ENCODE assay signal across 29 cellular contexts in the genomic region with DNA sequence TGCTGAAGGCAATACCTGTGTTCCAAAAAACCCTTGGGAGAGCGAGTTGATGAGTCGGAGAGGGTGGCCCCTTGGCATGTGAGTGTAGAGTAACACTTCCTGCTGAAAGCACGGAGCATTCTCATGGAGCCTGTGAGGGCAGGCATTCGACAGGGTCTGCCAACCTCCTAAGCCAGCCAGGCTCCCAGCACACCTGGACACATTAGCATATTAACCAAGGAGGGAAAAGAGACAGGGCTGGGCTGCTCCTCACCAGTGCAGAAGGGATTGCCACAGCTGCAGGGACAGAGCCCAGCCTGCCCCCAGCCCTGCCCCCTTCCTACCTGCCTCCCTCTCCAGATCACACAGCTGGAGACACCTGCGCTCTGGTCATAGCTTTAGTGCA. TPM values are rescaled to one million over a fixed set of nuclear protein-coding genes. Genes with fewer than 3 reads are reported as not detected.
DNase-seq lines count a peak whose midpoint lies in the region; ATAC-seq and TF ChIP-seq lines count a peak whose summit lies in the region.
"Had no signal": no experiment of that assay in that cellular context is flagged by ENCODE, and none has a peak within 500 bp of the region (broad histone marks: within the 10 kb centered on the region; RNA-seq: fewer than 3 reads in every experiment).

No MANE protein-coding gene starts in this region.

- no peaks in the 10 kb centered on the region for H3K9me2 ChIP-seq in hepatocyte (replicated peaks; ENCODE audit: insufficient read depth)

- WGBS in hepatocyte (ENCODE audit: low lambda C conversion rate, missing lambda C conversion rate): 81% methylated on average over 5 of the region's 5 CpGs

- no peaks in the 10 kb centered on the region for H3K9me3 ChIP-seq in hepatocyte (ENCODE audit: low read depth)
- H3K9me3 ChIP-seq: ovary had no signal

- peak overlapping the region; percentile 4 for H3K27ac Mint-ChIP-seq in activated naive CD8-positive, alpha-beta T cell
- no peak overlapping the region for H3K27ac Mint-ChIP-seq in activated naive CD8-positive, alpha-beta T cell treated with anti-CD3 and anti-CD28 coated beads, Interleukin-2, amount 50 U/mL, for 24 hours
- H3K27ac Mint-ChIP-seq: activated CD8-positive, alpha-beta T cell treated with anti-CD3 and anti-CD28 coated beads for 36 hours had no signal

- peaks cover 8% of the 10 kb centered on the region for H3K9me3 Mint-ChIP-seq in activated naive CD8-positive, alpha-beta T cell (ENCODE audit: low read depth)
- peaks cover 15% of the 10 kb centered on the region for H3K9me3 Mint-ChIP-seq in activated naive CD8-positive, alpha-beta T cell treated with anti-CD3 and anti-CD28 coated beads, Interleukin-2, amount 50 U/mL, for 24 hours

- no peaks in the 10 kb centered on the region for H3K36me3 ChIP-seq in hepatocyte (replicated peaks; ENCODE audit: insufficient read depth, low read depth)
- H3K36me3 ChIP-seq: ovary, right atrium auricular region had no signal

- H3K27ac ChIP-seq in temporal lobe (ENCODE audit: low read depth, low read length) (peak overlapping the region; percentile 96), hepatocyte (no peak overlapping the region)
- H3K27ac ChIP-seq: ovary, right atrium auricular region had no signal

- peaks cover 2% of the 10 kb centered on the region for H3K36me3 Mint-ChIP-seq in activated naive CD8-positive, alpha-beta T cell
- H3K36me3 Mint-ChIP-seq in activated naive CD8-positive, alpha-beta T cell treated with anti-CD3 and anti-CD28 coated beads, Interleukin-2, amount 50 U/mL, for 24 hours (ENCODE audit: low read depth): peaks cover 8% of the 10 kb centered on the region

- no peaks in the 10 kb centered on the region for H3K27me3 ChIP-seq in hepatocyte
- H3K27me3 ChIP-seq: ovary, right atrium auricular region had no signal

- peaks cover 54% of the 10 kb centered on the region for H3K4me1 Mint-ChIP-seq in activated naive CD8-positive, alpha-beta T cell (ENCODE audit: low read depth)
- peaks cover 66% of the 10 kb centered on the region for H3K4me1 Mint-ChIP-seq in activated naive CD8-positive, alpha-beta T cell treated with anti-CD3 and anti-CD28 coated beads, Interleukin-2, amount 50 U/mL, for 24 hours

- H2AFZ ChIP-seq in hepatocyte: no peak overlapping the region

- TF ChIP-seq CTCF in hepatocyte (IDR thresholded peaks at IDR 0.05; ENCODE audit: poor library complexity): no peak

- no peaks in the 10 kb centered on the region for H4K20me1 ChIP-seq in hepatocyte (ENCODE audit: insufficient read depth, poor library complexity, severe bottlenecking)

- H3K79me2 ChIP-seq in hepatocyte: no peaks in the 10 kb centered on the region

- no peak overlapping the region for H3K4me3 ChIP-seq in hepatocyte
- H3K4me3 ChIP-seq: ovary, right atrium auricular region had no signal

- DNase-seq in activated naive CD8-positive, alpha-beta T cell treated with anti-CD3 and anti-CD28 coated beads, Interleukin-2, amount 50 U/mL, for 24 hours: no peak
- DNase-seq in NCI-H1105 (lab: John Stamatoyannopoulos, UW) (peak; percentile 3), hepatocyte (ENCODE audit: low spot score) (no peak), DMS114 treated with DMSO at 0.1 percent for 48 hours (lab: John Stamatoyannopoulos, UW; ENCODE audit: unreplicated experiment) (no peak)
- DNase-seq: activated CD8-positive, alpha-beta T cell treated with anti-CD3 and anti-CD28 coated beads for 36 hours; activated gamma-delta T cell treated with Interleukin-2 at 50 U/mL for 16 hours; activated T-cell treated with anti-CD3 and anti-CD28 coated beads, Interleukin-2, amount 50 U/mL, for 1 hour; CD4-positive, CD25-positive, alpha-beta regulatory T cell; DMS 273 treated with DMSO at 0.1 percent for 48 hours; effector memory CD4-positive, alpha-beta T cell; foreskin melanocyte; GOT3; immature natural killer cell; KG1; left ventricle myocardium superior; NCI-H1694 treated with DMSO at 0.1 percent for 48 hours; NCI-H345; NCI-H82; ovary; SHP77 treated with DMSO at 0.1 percent for 48 hours; stimulated activated CD4-positive, alpha-beta T cell treated with anti-CD3 and anti-CD28 coated beads, Interleukin-4, amount 100 ng/mL, for 1 hour; stimulated activated naive CD4-positive, alpha-beta T cell treated with Interleukin-2 at 50 U/mL for 16 hours; SW 1271; T1000 had no signal

- no peaks in the 10 kb centered on the region for H3K4me1 ChIP-seq in hepatocyte (ENCODE audit: insufficient read depth)
- H3K4me1 ChIP-seq: right atrium auricular region had no signal

- no peak for ATAC-seq in activated naive CD8-positive, alpha-beta T cell treated with anti-CD3 and anti-CD28 coated beads, Interleukin-2, amount 50 U/mL, for 24 hours
- ATAC-seq in esophagus mucosa: peak; percentile 39
- ATAC-seq: activated CD8-positive, alpha-beta T cell treated with anti-CD3 and anti-CD28 coated beads for 36 hours; left ventricle myocardium superior; natural killer cell treated with Interleukin-12 subunit alpha and Interleukin-12 subunit beta and Interleukin-15 and Interleukin-18, amount 100 ng/mL, for 72 hours had no signal

- H3K4me3 Mint-ChIP-seq in activated naive CD8-positive, alpha-beta T cell: no peak overlapping the region
- H3K4me3 Mint-ChIP-seq in activated naive CD8-positive, alpha-beta T cell treated with anti-CD3 and anti-CD28 coated beads, Interleukin-2, amount 50 U/mL, for 24 hours: no peak overlapping the region
- H3K4me3 Mint-ChIP-seq: activated CD8-positive, alpha-beta T cell treated with anti-CD3 and anti-CD28 coated beads for 36 hours; immature natural killer cell; natural killer cell treated with Interleukin-12 subunit alpha and Interleukin-12 subunit beta and Interleukin-15 and Interleukin-18, amount 100 ng/mL, for 72 hours had no signal

- H3K27me3 Mint-ChIP-seq in activated naive CD8-positive, alpha-beta T cell: no peaks in the 10 kb centered on the region
- no peaks in the 10 kb centered on the region for H3K27me3 Mint-ChIP-seq in activated naive CD8-positive, alpha-beta T cell treated with anti-CD3 and anti-CD28 coated beads, Interleukin-2, amount 50 U/mL, for 24 hours
- H3K27me3 Mint-ChIP-seq: activated CD8-positive, alpha-beta T cell treated with anti-CD3 and anti-CD28 coated beads for 36 hours; CD4-positive, CD25-positive, alpha-beta regulatory T cell; natural killer cell treated with Interleukin-12 subunit alpha and Interleukin-12 subunit beta and Interleukin-15 and Interleukin-18, amount 100 ng/mL, for 72 hours had no signal

- no peak overlapping the region for H3K4me2 ChIP-seq in hepatocyte

RNA-seq across cellular contexts. Expression of a gene that starts 46.4 kb away (rescaled TPM):
- total RNA-seq in esophagus mucosa: 30.4 TPM
- total RNA-seq in temporal lobe: 10.6 TPM
- total RNA-seq in hepatocyte: 9.4 and 10.0 TPM in 2 replicates
- 10.1 and 10.4 TPM in 2 replicates for polyA plus RNA-seq in hepatocyte
